Comparison of ENCODE assay signal across 19 cellular contexts in the genomic region with DNA sequence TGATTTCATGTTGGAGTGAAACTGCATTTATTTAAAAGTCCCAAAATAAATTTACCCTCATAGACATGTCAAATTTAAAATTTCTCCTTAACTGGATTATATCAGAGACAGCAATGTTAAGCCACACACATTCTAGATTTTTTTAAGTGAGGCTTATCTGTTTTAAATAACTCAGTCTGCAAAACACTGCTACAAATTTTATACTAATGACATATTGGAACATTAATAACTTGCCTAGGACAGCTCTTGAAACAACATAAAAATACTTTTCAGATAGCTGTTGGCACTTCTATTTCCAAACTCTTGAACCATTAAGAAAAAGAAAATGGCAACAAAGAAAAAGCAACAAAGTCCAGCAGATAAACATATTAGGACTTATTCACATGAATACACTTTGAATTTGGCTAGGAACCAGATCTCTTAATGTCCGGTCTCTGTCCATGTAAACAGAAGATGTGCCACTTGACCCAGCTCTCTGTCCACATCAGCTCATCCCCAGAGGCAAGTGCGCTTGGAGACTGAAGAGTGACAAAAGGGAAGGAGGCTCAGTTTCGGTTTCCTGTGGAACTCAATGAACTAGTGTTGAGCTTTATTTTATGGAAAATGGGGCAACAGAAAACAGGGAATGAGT.
DNase-seq lines count a peak whose midpoint lies in the region; ATAC-seq and TF ChIP-seq lines count a peak whose summit lies in the region.
"Had no signal": no experiment of that assay in that cellular context is flagged by ENCODE, and none has a peak within 500 bp of the region (broad histone marks: within the 10 kb centered on the region; RNA-seq: fewer than 3 reads in every experiment).

No MANE protein-coding gene starts in this region.

- H3K4me3 ChIP-seq in right atrium auricular region: no peak overlapping the region
- no peak overlapping the region for H3K4me3 ChIP-seq in tibial artery
- H3K4me3 ChIP-seq: MG63 had no signal

- H3K4me1 ChIP-seq in right atrium auricular region (no peaks in the 10 kb centered on the region), tibial artery (peaks cover 0 to 22% (median 4%) of the 10 kb centered on the region in 4 donors)

- H3K27ac ChIP-seq in right atrium auricular region: peak overlapping the region; percentile 4 to 68
- peak overlapping the region; percentile 27 to 59 for H3K27ac ChIP-seq in tibial artery
- H3K27ac ChIP-seq: 22Rv1, HL-60, RWPE1 had no signal

- no peak for ATAC-seq in HG02571 (IDR thresholded peaks at IDR 0.05; ENCODE audit: unreplicated experiment)
- ATAC-seq in GM21576 (IDR thresholded peaks at IDR 0.05; ENCODE audit: unreplicated experiment): no peak
- ATAC-seq: CD8-positive, alpha-beta T cell had no signal

- H3K27me3 ChIP-seq in right atrium auricular region: no peaks in the 10 kb centered on the region
- no peaks in the 10 kb centered on the region for H3K27me3 ChIP-seq in tibial artery
- H3K27me3 ChIP-seq: MG63 had no signal

- TF ChIP-seq CTCF in right atrium auricular region (IDR thresholded peaks at IDR 0.05) (no peak), tibial artery (IDR thresholded peaks at IDR 0.05) (no peak)

- intact Hi-C loops in tibial artery (cut with DNase I; ENCODE audit: low total_unique reads): no loop called here

- DNase-seq in DMS53 (lab: John Stamatoyannopoulos, UW) (peak; percentile 30), DMS53 treated with DMSO at 0.1 percent for 48 hours (lab: John Stamatoyannopoulos, UW; ENCODE audit: unreplicated experiment) (no peak), RPMI7951 (ENCODE audit: low read depth) (peak; percentile 60), right atrium auricular region (ENCODE audit: low spot score) (no peak), tibial artery (no peak), NCI-H2227 treated with DMSO at 0.1 percent for 48 hours (lab: John Stamatoyannopoulos, UW) (no peak)
- DNase-seq: CD8-positive, alpha-beta T cell; HFFc6; KG1; MG63; NCI-H1417 treated with DMSO at 0.1 percent for 48 hours; NCI-H2081 treated with DMSO at 0.1 percent for 48 hours; NCI-H345; NCI-H774 had no signal

- H3K9me3 ChIP-seq in right atrium auricular region (peaks cover 0 to 24% of the 10 kb centered on the region in 2 donors), tibial artery (peaks cover 0 to 12% (median 7%) of the 10 kb centered on the region in 3 donors)

- no peaks in the 10 kb centered on the region for H3K36me3 ChIP-seq in right atrium auricular region
- H3K36me3 ChIP-seq in tibial artery: no peaks in the 10 kb centered on the region
- H3K36me3 ChIP-seq: MG63 had no signal

Comparison
In these comparisons a context has a peak if more than half of its experiments do, and no peak if none do; other contexts are left out.
1. DNase-seq: peak in DMS53 (single experiment) and RPMI7951 (single experiment); none in DMS53 treated with DMSO at 0.1 percent for 48 hours (single experiment), right atrium auricular region (single experiment), tibial artery (0 of 2) and NCI-H2227 treated with DMSO at 0.1 percent for 48 hours (single experiment).